8 cellular contexts compared by ENCODE assay signal in the genomic region with DNA sequence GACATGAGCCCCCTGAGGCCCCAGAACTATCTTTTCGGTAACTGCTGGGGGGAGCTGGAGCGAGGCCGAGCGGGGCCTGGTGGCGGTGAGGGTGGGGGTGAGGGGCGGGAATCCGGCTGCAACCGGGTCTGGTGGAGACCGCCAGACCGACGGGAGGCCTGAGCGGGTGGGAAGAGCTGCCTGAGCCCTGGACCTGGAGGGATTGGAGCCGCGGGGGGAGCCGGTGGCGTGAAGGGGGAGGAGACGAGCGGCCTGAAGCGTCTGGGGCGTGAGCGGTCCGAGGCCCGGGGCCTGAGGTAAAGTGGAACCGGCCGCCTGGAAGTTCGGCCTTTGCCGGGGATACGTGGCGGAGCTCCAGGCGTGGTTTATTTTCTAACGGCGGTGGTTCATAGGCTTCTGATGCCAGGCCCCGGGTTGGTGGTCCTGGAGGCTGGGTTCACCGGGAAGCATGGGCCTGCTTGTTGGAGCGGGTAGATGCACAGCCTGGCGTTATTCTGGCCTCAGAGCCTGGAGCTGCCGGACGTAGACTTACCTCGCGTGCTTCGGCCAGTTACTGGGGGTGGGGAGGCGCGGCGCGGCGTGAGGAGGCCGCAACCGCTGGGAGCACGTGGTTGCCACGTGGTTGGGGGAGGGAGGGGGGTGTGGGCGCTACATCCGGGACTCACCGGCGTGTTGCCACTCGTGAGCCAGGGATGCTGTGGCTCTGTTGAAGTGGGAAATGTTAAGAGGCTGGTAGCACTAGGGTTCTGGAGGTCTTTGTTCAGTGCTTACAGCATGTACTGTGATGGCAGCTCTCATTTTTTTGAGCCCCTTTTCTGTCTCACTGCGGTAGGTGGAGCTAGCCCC. TPM values are rescaled to one million over a fixed set of nuclear protein-coding genes. Genes with fewer than 3 reads are reported as not detected.
DNase-seq lines count a peak whose midpoint lies in the region; TF ChIP-seq lines count a peak whose summit lies in the region.

No MANE protein-coding gene starts in this region.

- no peaks in the 10 kb centered on the region for H3K9me3 ChIP-seq in neutrophil

- no peak for TF ChIP-seq CTCF in GM20000 (IDR thresholded peaks at IDR 0.05; ENCODE audit: extremely low read depth, missing control alignments)
- TF ChIP-seq CTCF in neutrophil (IDR thresholded peaks at IDR 0.05) = no peak

- peak overlapping the region; percentile 73 for H3K27ac ChIP-seq in neutrophil
- peak overlapping the region; percentile 88 for H3K27ac ChIP-seq in substantia nigra (ENCODE audit: low read depth, low read length, poor library complexity, severe bottlenecking)

- H3K4me1 ChIP-seq in neutrophil (ENCODE audit: control insufficient read depth in 1 of 2, insufficient read depth in 1 of 2, low read depth in 1 of 2, low read length in 1 of 2) = peaks cover 20 to 23% of the 10 kb centered on the region in 2 experiments

- peak overlapping the region; percentile 86 to 87 for H3K4me3 ChIP-seq in neutrophil (ENCODE audit: low read depth in 1 of 2, low read length in 1 of 2)

- peaks cover 18% of the 10 kb centered on the region for H3K36me3 ChIP-seq in neutrophil

- DNase-seq in Caki2 (ENCODE audit: low read depth) = peak; percentile 81
- DNase-seq in GM20000 (ENCODE audit: low spot score) = peak; percentile 76
- peak in 65 of 76 experiments; percentile 23 to 86 (median 64) for DNase-seq in HUDEP-2 (lab: John Stamatoyannopoulos, UW; ENCODE audit: unreplicated experiment in 76 of 76)
- peak; percentile 24 for DNase-seq in SHP77 treated with DMSO at 0.1 percent for 48 hours (lab: John Stamatoyannopoulos, UW)
- peak; percentile 78 for DNase-seq in activated gamma-delta T cell treated with anti-CD3 and anti-CD28 coated beads, Interleukin-2, amount 50 U/mL, for 16 hours (ENCODE audit: low read depth)
- peak; percentile 80 for DNase-seq in foreskin melanocyte
- peak in 47 of 49 donors; percentile 15 to 85 (median 67) for DNase-seq in substantia nigra (lab: John Stamatoyannopoulos, UW)

- in situ Hi-C loops in Caki2 (cut with HindIII; ENCODE audit: low pct_unique_long_range_greater_than_20kb, low sequenced_read_pairs) = no loop called here

- H3K27me3 ChIP-seq in neutrophil = peaks cover 9% of the 10 kb centered on the region

RNA-seq across cellular contexts. Expression of a gene that starts 0.5 kb away (rescaled TPM):
- total RNA-seq in Caki2 (2014; rRNA removed; shearing (Covaris generic); ENCODE audit: low replicate concordance) = 2,650 and 4,923 TPM in 2 replicates

RNA-seq across cellular contexts. Expression of a gene that starts 31.3 kb away (rescaled TPM):
- 3.6 and 9.5 TPM in 2 replicates for total RNA-seq in Caki2 (2014; rRNA removed; shearing (Covaris generic); ENCODE audit: low replicate concordance)

Comparison
In these comparisons a context has a peak if more than half of its experiments do, and no peak if none do; other contexts are left out.
1. Peak in every context shown above with its lines: DNase-seq, H3K4me3 ChIP-seq and H3K27ac ChIP-seq.
2. DNase-seq: peak in every context shown above with its lines; median percentile 81 in Caki2; 80 in foreskin melanocyte; 78 in activated gamma-delta T cell treated with anti-CD3 and anti-CD28 coated beads, Interleukin-2, amount 50 U/mL, for 16 hours; 76 in GM20000; 67 in substantia nigra; 64 in HUDEP-2; 24 in SHP77 treated with DMSO at 0.1 percent for 48 hours.